10 cellular contexts compared by ENCODE assay signal in genomic region chr6:52491203-52492069, GRCh38.
DNase-seq lines count a peak whose midpoint lies in the region; ATAC-seq and TF ChIP-seq lines count a peak whose summit lies in the region.
"Had no signal": no experiment of that assay in that cellular context is flagged by ENCODE, and none has a peak within 500 bp of the region (broad histone marks: within the 10 kb centered on the region; RNA-seq: fewer than 3 reads in every experiment).

No MANE protein-coding gene starts in this region.

- H3K36me3 Mint-ChIP-seq in chondrocyte (ENCODE audit: low read depth): peaks cover 7% of the 10 kb centered on the region

- intact Hi-C loops in A673 (cut with micrococcal nuclease; ENCODE audit: unreplicated experiment): no loop called here

- H3K9me3 Mint-ChIP-seq in chondrocyte (ENCODE audit: low read depth): peaks cover 4% of the 10 kb centered on the region

- peaks cover 23% of the 10 kb centered on the region for H3K4me1 Mint-ChIP-seq in chondrocyte (ENCODE audit: low read depth)

- H3K4me3 Mint-ChIP-seq in chondrocyte (ENCODE audit: unreplicated experiment): no peak overlapping the region
- H3K4me3 Mint-ChIP-seq: activated naive CD4-positive, alpha-beta T cell treated with anti-CD3 and anti-CD28 coated beads for 36 hours had no signal

- H3K4me3 ChIP-seq in choroid plexus epithelial cell (ENCODE audit: low read depth, low read length): no peak overlapping the region
- H3K4me3 ChIP-seq in A673 (ENCODE audit: low read depth, low read length, poor library complexity, severe bottlenecking): no peak overlapping the region
- H3K4me3 ChIP-seq: hepatocyte had no signal

- H3K4me1 ChIP-seq in A673 (ENCODE audit: insufficient read depth, low read length, poor library complexity, severe bottlenecking): no peaks in the 10 kb centered on the region

- no peaks in the 10 kb centered on the region for H3K27me3 ChIP-seq in A673 (replicated peaks; ENCODE audit: insufficient read depth, low read depth, low read length, poor library complexity)
- H3K27me3 ChIP-seq: hepatocyte had no signal

- POLR2A ChIA-PET in A673 (lab: Charles Lee; ENCODE audit: low non-redundant PET): no interaction called here

- no peaks in the 10 kb centered on the region for H3K27me3 Mint-ChIP-seq in chondrocyte (ENCODE audit: low read depth)

- H3K9me3 ChIP-seq in A673 (ENCODE audit: low read depth, low read length, poor library complexity, severe bottlenecking): no peaks in the 10 kb centered on the region

- ATAC-seq in GM19351 (IDR thresholded peaks at IDR 0.05; ENCODE audit: unreplicated experiment) (peak; percentile 72), HG03064 (IDR thresholded peaks at IDR 0.05; ENCODE audit: low read depth, unreplicated experiment) (peak; percentile 62)

- H3K36me3 ChIP-seq in A673 (ENCODE audit: insufficient read depth, low read length, poor library complexity, severe bottlenecking): no peaks in the 10 kb centered on the region

- TF ChIP-seq CTCF in AG09319 (IDR thresholded peaks at IDR 0.05; ENCODE audit: low read depth, low read length) (no peak), choroid plexus epithelial cell (conservative IDR thresholded peaks at IDR 0.05; ENCODE audit: low read depth, low read length) (no peak), A673 (conservative IDR thresholded peaks at IDR 0.05; ENCODE audit: low read depth, low read length) (no peak), chondrocyte (IDR thresholded peaks at IDR 0.05) (no peak)

- no peak overlapping the region for H3K27ac ChIP-seq in A673 (ENCODE audit: low read depth, low read length, poor library complexity, severe bottlenecking)
- H3K27ac ChIP-seq: hepatocyte had no signal

- no TSS peak for BruUV-seq in A673 (replicated peaks; lab: Mats Ljungman, UMichigan)

- CTCF ChIA-PET in A673 (lab: Charles Lee): no interaction called here

- DNase-seq in AG09319 (ENCODE audit: extremely low read depth, low read depth) (peak; percentile 65), choroid plexus epithelial cell (ENCODE audit: low read depth) (peak; percentile 68), A673 (ENCODE audit: low spot score) (no peak), HuH-7.5 (ENCODE audit: low spot score) (no peak), DMS79 treated with DMSO at 0.1 percent for 48 hours (lab: John Stamatoyannopoulos, UW) (no peak), chondrocyte (ENCODE audit: low spot score) (no peak)
- DNase-seq: activated naive CD4-positive, alpha-beta T cell treated with anti-CD3 and anti-CD28 coated beads for 36 hours had no signal

- H3K27ac Mint-ChIP-seq in chondrocyte (ENCODE audit: unreplicated experiment): no peak overlapping the region
- H3K27ac Mint-ChIP-seq: activated naive CD4-positive, alpha-beta T cell treated with anti-CD3 and anti-CD28 coated beads for 36 hours had no signal

Comparison
In these comparisons a context has a peak if more than half of its experiments do, and no peak if none do; other contexts are left out.
1. DNase-seq: peak in AG09319 (single experiment) and choroid plexus epithelial cell (single experiment); none in A673 (single experiment), HuH-7.5 (single experiment), DMS79 treated with DMSO at 0.1 percent for 48 hours (single experiment) and chondrocyte (single experiment).